In the genomic region with DNA sequence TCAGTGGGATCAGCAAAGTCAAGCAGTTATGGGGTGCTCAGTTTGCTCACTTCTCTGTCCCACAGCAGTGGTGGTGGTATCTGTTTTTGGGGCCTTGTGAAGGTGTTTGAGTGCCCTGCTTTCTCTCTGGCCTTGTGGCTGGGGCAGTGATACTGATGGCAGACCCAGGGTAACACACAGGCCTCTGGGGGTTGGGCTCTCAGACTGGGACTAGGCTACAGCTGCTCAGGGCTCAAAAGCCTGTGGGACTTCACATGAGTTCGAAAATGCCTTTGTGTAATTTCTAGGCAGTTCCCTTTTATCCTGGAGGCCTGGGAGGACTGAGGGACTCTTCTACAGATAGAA, we compare ENCODE assay signal across 23 cellular contexts.
"Had no signal": no experiment of that assay in that cellular context is flagged by ENCODE, and none has a peak within 500 bp of the region (broad histone marks: within the 10 kb centered on the region; RNA-seq: fewer than 3 reads in every experiment).

No MANE protein-coding gene starts in this region.

- DNase-seq: dermis blood vessel endothelial cell; effector memory CD8-positive, alpha-beta T cell; head of caudate nucleus; kidney; mucosa of descending colon; naive B cell; occipital lobe; pancreas; small intestine; stimulated activated CD4-positive, alpha-beta T cell treated with anti-CD3 and anti-CD28 coated beads, Interleukin-15, amount 100 ng/mL, for 24 hours; stimulated activated CD4-positive, alpha-beta T cell treated with anti-CD3 and anti-CD28 coated beads, Interleukin-2, amount 100 ng/mL, for 48 hours; stimulated activated naive CD4-positive, alpha-beta T cell; stimulated activated naive CD8-positive, alpha-beta T cell treated with anti-CD3 and anti-CD28 coated beads, Interleukin-15, amount 100 ng/mL, for 72 hours; transverse colon had no signal

- H3K4me3 ChIP-seq: coronary artery, lung, mucosa of descending colon, pancreas, right lobe of liver, suprapubic skin, transverse colon, vagina had no signal

- H3K9me3 ChIP-seq: pancreas, right lobe of liver, vagina had no signal

- H3K27me3 ChIP-seq: pancreas, right lobe of liver, suprapubic skin, transverse colon, vagina had no signal

- H3K4me1 ChIP-seq: pancreas, right lobe of liver, suprapubic skin, transverse colon, vagina had no signal

- H3K27ac ChIP-seq: coronary artery, pancreas, right lobe of liver, suprapubic skin, transverse colon, vagina had no signal

- ATAC-seq: effector memory CD8-positive, alpha-beta T cell; left lobe of liver; mucosa of descending colon; pancreas had no signal

- H3K36me3 Mint-ChIP-seq: memory B cell, mesothelial cell of epicardium had no signal

- H3K27me3 Mint-ChIP-seq: effector memory CD8-positive, alpha-beta T cell; memory B cell; naive B cell; natural killer cell treated with Interleukin-12 subunit alpha and Interleukin-12 subunit beta and Interleukin-15 and Interleukin-18, amount 100 ng/mL, for 72 hours; stimulated activated naive CD8-positive, alpha-beta T cell treated with anti-CD3 and anti-CD28 coated beads, Interleukin-15, amount 100 ng/mL, for 72 hours had no signal

- H3K27ac Mint-ChIP-seq: effector memory CD8-positive, alpha-beta T cell; memory B cell; mesothelial cell of epicardium; natural killer cell treated with Interleukin-12 subunit alpha and Interleukin-12 subunit beta and Interleukin-15 and Interleukin-18, amount 100 ng/mL, for 72 hours; stimulated activated naive CD8-positive, alpha-beta T cell treated with anti-CD3 and anti-CD28 coated beads, Interleukin-15, amount 100 ng/mL, for 72 hours had no signal

- H3K36me3 ChIP-seq: pancreas, right lobe of liver, suprapubic skin, transverse colon, vagina had no signal

- H3K4me1 Mint-ChIP-seq: memory B cell; mesothelial cell of epicardium; naive B cell; stimulated activated naive CD8-positive, alpha-beta T cell treated with anti-CD3 and anti-CD28 coated beads, Interleukin-15, amount 100 ng/mL, for 72 hours had no signal

- H3K4me3 Mint-ChIP-seq: effector memory CD8-positive, alpha-beta T cell; memory B cell; mesothelial cell of epicardium; naive B cell; natural killer cell treated with Interleukin-12 subunit alpha and Interleukin-12 subunit beta and Interleukin-15 and Interleukin-18, amount 100 ng/mL, for 72 hours; stimulated activated naive CD8-positive, alpha-beta T cell treated with anti-CD3 and anti-CD28 coated beads, Interleukin-15, amount 100 ng/mL, for 72 hours had no signal
